ENCODE assay signal across 1 cellular context in genomic region chr18:62988467-62988866, GRCh38.
TF ChIP-seq lines count a peak whose summit lies in the region.

No MANE protein-coding gene starts in this region.

TF ChIP-seq in HepG2, 621 proteins besides CTCF, POLR2A, EP300 and RAD21 (continued from another document):
- TF ChIP-seq E2F5 (CRISPR knock-in tag; conservative IDR thresholded peaks at IDR 0.05) (no peak), ZSCAN9 (CRISPR knock-in tag; IDR thresholded peaks at IDR 0.05; ENCODE audit: borderline replicate concordance) (no peak), KLF16 (CRISPR knock-in tag; IDR thresholded peaks at IDR 0.05) (no peak), PPARG (CRISPR knock-in tag; conservative IDR thresholded peaks at IDR 0.05) (no peak), MXD1 (CRISPR knock-in tag; IDR thresholded peaks at IDR 0.05) (no peak), ZNF121 (CRISPR knock-in tag; IDR thresholded peaks at IDR 0.05) (no peak), ATF2 (CRISPR knock-in tag; IDR thresholded peaks at IDR 0.05) (no peak), ETV5 (CRISPR knock-in tag; IDR thresholded peaks at IDR 0.05; ENCODE audit: borderline replicate concordance) (no peak)
TF ChIP-seq in HepG2: peak in this region for 0.
